In the genomic region with DNA sequence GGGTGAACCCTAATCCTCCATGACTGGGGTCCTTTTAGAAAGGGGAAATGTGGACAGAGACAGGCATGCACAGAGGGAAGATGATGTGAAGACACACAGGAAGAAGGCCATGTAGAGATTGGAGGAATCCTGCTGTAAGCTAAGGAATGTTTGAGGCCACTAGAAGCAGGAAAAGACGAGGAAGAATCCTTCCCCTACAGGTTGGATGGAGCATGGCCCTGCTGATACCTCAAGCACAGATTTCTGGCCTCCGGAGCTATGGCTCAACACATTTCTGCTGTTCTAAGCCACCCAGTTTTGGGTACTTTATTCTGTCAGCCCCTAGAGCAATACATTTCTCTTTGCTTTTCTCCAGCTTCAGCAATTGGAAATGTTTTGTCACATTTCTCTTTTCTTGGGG, we compare ENCODE assay signal across 16 cellular contexts.
DNase-seq lines count a peak whose midpoint lies in the region; ATAC-seq and TF ChIP-seq lines count a peak whose summit lies in the region.
"Had no signal": no experiment of that assay in that cellular context is flagged by ENCODE, and none has a peak within 500 bp of the region (broad histone marks: within the 10 kb centered on the region; RNA-seq: fewer than 3 reads in every experiment).

No MANE protein-coding gene starts in this region.

- H3K23ac ChIP-seq in mesendoderm (ENCODE audit: low read length), result no peak overlapping the region

- H3K36me3 Mint-ChIP-seq in chondrocyte (ENCODE audit: low read depth) (peaks cover 1% of the 10 kb centered on the region), type B pancreatic cell (no peaks in the 10 kb centered on the region)
- H3K36me3 Mint-ChIP-seq: CD8-positive, alpha-beta memory T cell had no signal

- no peak overlapping the region for H2BK120ac ChIP-seq in mesendoderm (ENCODE audit: low read depth, low read length)

- no peak overlapping the region for H3K4me3 Mint-ChIP-seq in chondrocyte (ENCODE audit: unreplicated experiment)
- no peak overlapping the region for H3K4me3 Mint-ChIP-seq in type B pancreatic cell
- H3K4me3 Mint-ChIP-seq: CD8-positive, alpha-beta memory T cell had no signal

- H3K4me2 ChIP-seq in mesendoderm (ENCODE audit: low read length), result no peak overlapping the region
- H3K4me2 ChIP-seq: BLaER1 had no signal

- H2AK5ac ChIP-seq in mesendoderm (ENCODE audit: low read length), result no peak overlapping the region

- no CpG with 5 or more reads among the region's 2 CpGs for WGBS in mesendoderm (ENCODE audit: extremely low coverage, insufficient coverage, low lambda C conversion rate)

- no peak for ATAC-seq in HG02571 (IDR thresholded peaks at IDR 0.05; ENCODE audit: unreplicated experiment)

- H4K8ac ChIP-seq in mesendoderm (ENCODE audit: low read depth, low read length), result no peak overlapping the region

- peak; percentile 18 for TF ChIP-seq CTCF in chondrocyte (IDR thresholded peaks at IDR 0.05)
- TF ChIP-seq CTCF in type B pancreatic cell (conservative IDR thresholded peaks at IDR 0.05), result peak; percentile 39

- no peak overlapping the region for H3K4ac ChIP-seq in mesendoderm (ENCODE audit: low read depth, low read length)

- H3K27ac ChIP-seq in mesendoderm (ENCODE audit: low read depth, low read length), result no peak overlapping the region
- H3K27ac ChIP-seq: BLaER1 had no signal

- H3K18ac ChIP-seq in mesendoderm (ENCODE audit: low read length), result no peak overlapping the region

- H3K79me2 ChIP-seq in mesendoderm (ENCODE audit: control insufficient read depth, insufficient read depth, low read length), result no peaks in the 10 kb centered on the region

- H4K5ac ChIP-seq in mesendoderm (ENCODE audit: low read length), result no peak overlapping the region

- no peaks in the 10 kb centered on the region for H3K27me3 Mint-ChIP-seq in chondrocyte (ENCODE audit: low read depth)
- H3K27me3 Mint-ChIP-seq in type B pancreatic cell, result peaks cover 24% of the 10 kb centered on the region

- no peaks in the 10 kb centered on the region for H3K27me3 ChIP-seq in mesendoderm (ENCODE audit: insufficient read depth, low read length, poor library complexity)
- H3K27me3 ChIP-seq: BLaER1 had no signal

- H3K56ac ChIP-seq in mesendoderm (ENCODE audit: low read length), result no peak overlapping the region

- no peak overlapping the region for H3K9ac ChIP-seq in mesendoderm (ENCODE audit: low read length)
- H3K9ac ChIP-seq: BLaER1 had no signal

- no peak overlapping the region for H2BK15ac ChIP-seq in mesendoderm (replicated peaks; ENCODE audit: low read depth)

- H3K4me3 ChIP-seq in mesendoderm (ENCODE audit: low read length), result no peak overlapping the region
- H3K4me3 ChIP-seq: BLaER1 had no signal

- no peaks in the 10 kb centered on the region for H3K4me1 ChIP-seq in mesendoderm (ENCODE audit: control insufficient read depth, low read depth, low read length)
- H3K4me1 ChIP-seq: BLaER1 had no signal

- H3K27ac Mint-ChIP-seq in chondrocyte (ENCODE audit: unreplicated experiment) (peak overlapping the region; percentile 23), type B pancreatic cell (no peak overlapping the region)
- H3K27ac Mint-ChIP-seq: CD8-positive, alpha-beta memory T cell had no signal

- H3K9me3 Mint-ChIP-seq in chondrocyte (ENCODE audit: low read depth), result no peaks in the 10 kb centered on the region
- no peaks in the 10 kb centered on the region for H3K9me3 Mint-ChIP-seq in type B pancreatic cell

- H3K79me1 ChIP-seq in mesendoderm (ENCODE audit: low read length), result no peaks in the 10 kb centered on the region

- H2BK5ac ChIP-seq in mesendoderm (ENCODE audit: low read length), result no peak overlapping the region

- DNase-seq in EH (ENCODE audit: low read depth) (peak; percentile 26), chondrocyte (ENCODE audit: low spot score) (no peak), mesendoderm (peak; percentile 42), type B pancreatic cell (ENCODE audit: extremely low spot score, unreplicated experiment) (no peak), NCI-H82 (lab: John Stamatoyannopoulos, UW) (no peak)
- no peak for DNase-seq in activated T-cell treated with anti-CD3 and anti-CD28 coated beads, Interleukin-2, amount 50 U/mL, for 1 hour
- DNase-seq: CD8-positive, alpha-beta memory T cell; DND-41; H7; Karpas-422; NCI-H1105 treated with DMSO at 0.1 percent for 48 hours; NCI-H187 treated with DMSO at 0.1 percent for 48 hours; NCI-H2171; SIG-M5 had no signal

- H3K36me3 ChIP-seq in mesendoderm (ENCODE audit: control insufficient read depth, insufficient read depth, low read length), result no peaks in the 10 kb centered on the region
- H3K36me3 ChIP-seq: BLaER1 had no signal

- H3K4me1 Mint-ChIP-seq in chondrocyte (ENCODE audit: low read depth), result peaks cover 35% of the 10 kb centered on the region
- peaks cover 8% of the 10 kb centered on the region for H3K4me1 Mint-ChIP-seq in type B pancreatic cell (ENCODE audit: unreplicated experiment)
- H3K4me1 Mint-ChIP-seq: CD8-positive, alpha-beta memory T cell had no signal

Comparison
In these comparisons a context has a peak if more than half of its experiments do, and no peak if none do; other contexts are left out.
1. DNase-seq: peak in EH (single experiment) and mesendoderm (single experiment); none in chondrocyte (single experiment), type B pancreatic cell (single experiment), NCI-H82 (single experiment) and activated T-cell treated with anti-CD3 and anti-CD28 coated beads, Interleukin-2, amount 50 U/mL, for 1 hour (single experiment).